1 cellular context compared by ENCODE assay signal in genomic region chr6:165968409-165968807, GRCh38.
TF ChIP-seq lines count a peak whose summit lies in the region.

No MANE protein-coding gene starts in this region.

TF ChIP-seq in K562, 482 proteins besides CTCF, POLR2A, EP300 and RAD21 (continued from another document):
- no peak for TF ChIP-seq ZNF609 (CRISPR knock-in tag; IDR thresholded peaks at IDR 0.05; ENCODE audit: borderline replicate concordance)
- no peak for TF ChIP-seq ZNF3 (CRISPR knock-in tag; IDR thresholded peaks at IDR 0.05)
- TF ChIP-seq GTF2B (IDR thresholded peaks at IDR 0.05; ENCODE audit: extremely low read depth, insufficient read length): no peak
- no peak for TF ChIP-seq MIER1 (IDR thresholded peaks at IDR 0.05; ENCODE audit: low read depth)
- TF ChIP-seq FOXO4 (CRISPR knock-in tag; IDR thresholded peaks at IDR 0.05): no peak
- TF ChIP-seq MAFF (IDR thresholded peaks at IDR 0.05; ENCODE audit: low read length): no peak
- no peak for TF ChIP-seq DIDO1 (tag; IDR thresholded peaks at IDR 0.05; ENCODE audit: low read depth)
- TF ChIP-seq MTF1 (CRISPR knock-in tag; IDR thresholded peaks at IDR 0.05; ENCODE audit: borderline replicate concordance): no peak
